ENCODE assay signal across 6 cellular contexts in the genomic region with DNA sequence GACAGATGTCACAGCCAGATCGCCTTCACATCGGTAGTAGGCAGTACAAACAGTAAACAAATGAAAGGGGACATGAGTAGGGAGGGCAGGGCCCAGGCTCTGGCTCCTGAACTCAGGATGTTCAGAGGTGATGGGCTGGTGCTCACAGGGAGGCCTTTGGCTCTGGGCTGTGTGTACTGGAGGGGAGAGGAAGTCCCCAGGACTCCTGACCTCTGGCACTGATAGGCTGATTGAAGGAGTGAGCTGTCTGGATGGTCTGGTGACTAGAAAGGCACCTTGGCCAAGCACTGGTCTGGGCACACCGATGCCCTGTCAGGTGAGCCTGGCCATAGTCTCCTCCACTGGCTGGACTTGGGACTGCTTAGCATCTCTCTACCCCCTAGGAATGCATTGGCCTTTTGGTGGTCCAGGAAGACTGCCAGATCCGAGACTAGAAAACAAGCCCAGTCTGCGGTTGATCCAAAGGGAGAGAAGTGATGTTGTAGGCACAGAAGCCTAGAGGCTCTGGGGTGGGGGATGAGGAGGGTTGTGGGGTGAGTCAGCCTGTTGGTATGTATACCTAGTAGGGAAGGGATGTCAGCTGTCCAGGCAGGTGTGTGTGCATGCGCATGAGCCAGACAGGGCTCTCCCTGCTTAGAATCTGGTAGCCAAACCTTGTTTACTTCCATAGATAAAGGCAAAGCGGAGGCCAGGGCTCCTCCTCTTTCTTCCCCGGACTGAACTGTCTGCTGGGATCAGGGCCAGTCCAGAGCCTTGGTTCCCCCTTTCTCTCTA.
DNase-seq lines count a peak whose midpoint lies in the region; FAIRE-seq lines count a peak whose summit lies in the region.

No MANE protein-coding gene starts in this region.

- H3K4me3 ChIP-seq in BLaER1: peak overlapping the region; percentile 93
- H3K4me3 ChIP-seq in iPS-20b (ENCODE audit: low read length): peak overlapping the region; percentile 96

- no peaks in the 10 kb centered on the region for H3K9me3 ChIP-seq in BLaER1
- H3K9me3 ChIP-seq in iPS-20b (ENCODE audit: insufficient read depth, low read depth, low read length): no peaks in the 10 kb centered on the region

- H3K27me3 ChIP-seq in BLaER1: 0 out of 2 replicates have a peak, but pooled peaks cover 2% of the 10 kb centered on the region
- peaks cover 33% of the 10 kb centered on the region for H3K27me3 ChIP-seq in iPS-20b (ENCODE audit: insufficient read depth, low read length)

- H4K20me1 ChIP-seq in BLaER1: peaks cover 35% of the 10 kb centered on the region

- H3K9ac ChIP-seq in BLaER1 (peak overlapping the region; percentile 78), iPS-20b (ENCODE audit: low read depth, low read length) (peak overlapping the region; percentile 58)

- H3K4me1 ChIP-seq in BLaER1: peaks cover 43% of the 10 kb centered on the region
- H3K4me1 ChIP-seq in iPS-20b (ENCODE audit: insufficient read depth, low read length): peaks cover 22% of the 10 kb centered on the region

- no peak for FAIRE-seq in RCC 7860 (lab: Jason Lieb, UNC)

- peak; percentile 66 for DNase-seq in NCI-H2196 (lab: John Stamatoyannopoulos, UW; ENCODE audit: unreplicated experiment)
- no peak for DNase-seq in activated gamma-delta T cell treated with Interleukin-2 at 50 U/mL for 16 hours
- no peak for DNase-seq in RCC 7860 (ENCODE audit: low spot score)
- no peak for DNase-seq in activated CD4-positive, alpha-beta T cell treated with anti-CD3 and anti-CD28 coated beads for 4 hours

- H3K36me3 ChIP-seq in BLaER1 (peaks cover 18% of the 10 kb centered on the region), iPS-20b (ENCODE audit: insufficient read depth, low read depth, low read length) (peaks cover 31% of the 10 kb centered on the region; the same call in 1 of the 2 replicates)

- peak overlapping the region; percentile 77 for H3K27ac ChIP-seq in BLaER1
- no peak overlapping the region for H3K27ac ChIP-seq in iPS-20b (ENCODE audit: low read length)

- peak overlapping the region; percentile 92 for H3K4me2 ChIP-seq in BLaER1
